ENCODE assay signal across 10 cellular contexts in the genomic region with DNA sequence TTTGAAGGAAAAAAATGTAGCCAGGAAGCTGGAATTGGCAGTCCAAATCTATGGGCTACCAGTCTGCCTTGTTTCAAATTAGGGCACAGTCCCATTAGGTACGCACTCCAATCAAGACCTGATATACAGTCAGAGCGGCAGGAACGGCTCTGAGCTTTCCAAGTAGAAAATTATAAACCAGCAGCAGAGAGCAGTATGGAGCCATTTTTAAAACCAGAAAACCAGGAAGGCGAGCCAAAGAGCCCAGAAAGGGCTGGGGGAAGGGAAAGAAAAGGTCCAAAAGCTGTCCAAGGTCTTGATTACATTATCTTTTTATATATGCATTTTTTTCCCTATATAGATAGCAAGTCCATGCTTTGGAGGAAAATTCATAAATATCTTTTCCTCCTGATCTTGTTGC.
A peak's percentile ranks its signal among the peaks of the same experiment; 100 is the strongest.
DNase-seq lines count a peak whose midpoint lies in the region; ATAC-seq and TF ChIP-seq lines count a peak whose summit lies in the region.
"Had no signal": no experiment of that assay in that cellular context is flagged by ENCODE, and none has a peak within 500 bp of the region (broad histone marks: within the 10 kb centered on the region; RNA-seq: fewer than 3 reads in every experiment).

No MANE protein-coding gene starts in this region.

- H3K14ac ChIP-seq in trophoblast cell (ENCODE audit: low read length): no peak overlapping the region

- H3K27ac ChIP-seq in trophoblast cell (ENCODE audit: low read depth, low read length): no peak overlapping the region

- no peaks in the 10 kb centered on the region for H3K79me2 ChIP-seq in trophoblast cell (ENCODE audit: control insufficient read depth, insufficient read depth, low read length, poor library complexity)

- no peak overlapping the region for H3K4me2 ChIP-seq in trophoblast cell (ENCODE audit: low read length)

- TF ChIP-seq CTCF in activated CD8-positive, alpha-beta T cell treated with anti-CD3 and anti-CD28 coated beads for 36 hours (IDR thresholded peaks at IDR 0.05): no peak

- no peaks in the 10 kb centered on the region for H3K79me1 ChIP-seq in trophoblast cell (ENCODE audit: low read length)

- CTCF ChIA-PET in activated CD8-positive, alpha-beta T cell treated with anti-CD3 and anti-CD28 coated beads for 36 hours (lab: Charles Lee): no interaction called here

- no peak overlapping the region for H2AFZ ChIP-seq in trophoblast cell (ENCODE audit: insufficient read depth, low read length, poor library complexity)

- no peak overlapping the region for H2BK5ac ChIP-seq in trophoblast cell (ENCODE audit: low read depth, low read length, poor library complexity)

- H3K4me3 ChIP-seq in trophoblast cell (ENCODE audit: low read depth, low read length): no peak overlapping the region

- no peak overlapping the region for H3K18ac ChIP-seq in trophoblast cell (ENCODE audit: low read length)

- H3K27me3 ChIP-seq in trophoblast cell (ENCODE audit: insufficient read depth, low read length): no peaks in the 10 kb centered on the region

- no peak overlapping the region for H3K23ac ChIP-seq in trophoblast cell (ENCODE audit: low read length)

- no peak overlapping the region for H4K12ac ChIP-seq in trophoblast cell (ENCODE audit: low read depth, low read length)

- no peak overlapping the region for H2BK120ac ChIP-seq in trophoblast cell (ENCODE audit: insufficient read depth, low read length, poor library complexity)

- no peaks in the 10 kb centered on the region for H3K4me1 Mint-ChIP-seq in activated CD8-positive, alpha-beta T cell treated with anti-CD3 and anti-CD28 coated beads for 36 hours (ENCODE audit: low read depth)

- H3K9me3 Mint-ChIP-seq in activated CD8-positive, alpha-beta T cell treated with anti-CD3 and anti-CD28 coated beads for 36 hours: peaks cover 6% of the 10 kb centered on the region

- H3K9ac ChIP-seq in trophoblast cell (ENCODE audit: low read length): no peak overlapping the region

- ATAC-seq in esophagus mucosa: peak; percentile 74
- ATAC-seq in activated CD8-positive, alpha-beta T cell treated with anti-CD3 and anti-CD28 coated beads for 36 hours: no peak

- no peaks in the 10 kb centered on the region for H3K36me3 Mint-ChIP-seq in activated CD8-positive, alpha-beta T cell treated with anti-CD3 and anti-CD28 coated beads for 36 hours (ENCODE audit: low read depth)

- H3K4me1 ChIP-seq in trophoblast cell (ENCODE audit: control insufficient read depth in 1 of 2, insufficient read depth in 2 of 2, low read length in 2 of 2): no peaks in the 10 kb centered on the region

- intact Hi-C loops in activated CD8-positive, alpha-beta T cell treated with anti-CD3 and anti-CD28 coated beads for 36 hours (cut with micrococcal nuclease): no loop called here

- no peak overlapping the region for H2AK5ac ChIP-seq in trophoblast cell (ENCODE audit: low read length)

- H2BK12ac ChIP-seq in trophoblast cell (ENCODE audit: low read length): no peak overlapping the region

- no peak overlapping the region for H4K8ac ChIP-seq in trophoblast cell (ENCODE audit: low read depth, low read length)

- POLR2A ChIA-PET in activated CD8-positive, alpha-beta T cell treated with anti-CD3 and anti-CD28 coated beads for 36 hours (lab: Charles Lee): no interaction called here

- no peak overlapping the region for H3K27ac Mint-ChIP-seq in activated CD8-positive, alpha-beta T cell treated with anti-CD3 and anti-CD28 coated beads for 36 hours
- H3K27ac Mint-ChIP-seq: activated T-helper 2 cell treated with anti-CD3 and anti-CD28 coated beads, Interferon-gamma antibody, Interleukin-2, Interleukin-4, amounts not matched to agents 10 μg/mL and 5 μg/mL and 100 μg/mL, durations not matched to agents 14 hours and 24 hours and 36 hours had no signal

- no peaks in the 10 kb centered on the region for H3K27me3 Mint-ChIP-seq in activated CD8-positive, alpha-beta T cell treated with anti-CD3 and anti-CD28 coated beads for 36 hours

- no peak overlapping the region for H3K4me3 Mint-ChIP-seq in activated CD8-positive, alpha-beta T cell treated with anti-CD3 and anti-CD28 coated beads for 36 hours

- DNase-seq in DMS 273 (lab: John Stamatoyannopoulos, UW; ENCODE audit: unreplicated experiment) (peak; percentile 38), DMS 273 treated with DMSO at 0.1 percent for 48 hours (lab: John Stamatoyannopoulos, UW) (no peak), NCI-H2227 treated with DMSO at 0.1 percent for 48 hours (lab: John Stamatoyannopoulos, UW) (peak; percentile 83), trophoblast cell (peak; percentile 10 to 52), HuH-7.5 (ENCODE audit: low spot score) (no peak)
- no peak for DNase-seq in activated CD8-positive, alpha-beta T cell treated with anti-CD3 and anti-CD28 coated beads for 36 hours
- no peak for DNase-seq in activated naive CD4-positive, alpha-beta T cell treated with anti-CD3 and anti-CD28 coated beads, Interleukin-2, amount 50 U/mL, for 16 hours
- DNase-seq: 8988T had no signal

- no peak overlapping the region for H4K91ac ChIP-seq in trophoblast cell (ENCODE audit: low read depth, low read length)

- no peaks in the 10 kb centered on the region for H3K9me3 ChIP-seq in trophoblast cell (ENCODE audit: insufficient read depth, low read depth, low read length)

- H3K36me3 ChIP-seq in trophoblast cell (ENCODE audit: control insufficient read depth in 1 of 2, insufficient read depth in 2 of 2, low read length in 2 of 2): no peaks in the 10 kb centered on the region

- no peak overlapping the region for H3K4ac ChIP-seq in trophoblast cell (ENCODE audit: low read depth, low read length)

- WGBS in trophoblast cell (ENCODE audit: extremely low coverage, insufficient coverage, insufficient read length): no CpG with 5 or more reads among the region's 4 CpGs

Comparison
In these comparisons a context has a peak if more than half of its experiments do, and no peak if none do; other contexts are left out.
1. DNase-seq: peak in DMS 273 (single experiment), NCI-H2227 treated with DMSO at 0.1 percent for 48 hours (single experiment) and trophoblast cell (2 of 2); none in DMS 273 treated with DMSO at 0.1 percent for 48 hours (single experiment), activated CD8-positive, alpha-beta T cell treated with anti-CD3 and anti-CD28 coated beads for 36 hours (single experiment), HuH-7.5 (single experiment) and activated naive CD4-positive, alpha-beta T cell treated with anti-CD3 and anti-CD28 coated beads, Interleukin-2, amount 50 U/mL, for 16 hours (single experiment).